1 cellular context compared by ENCODE assay signal in the genomic region with DNA sequence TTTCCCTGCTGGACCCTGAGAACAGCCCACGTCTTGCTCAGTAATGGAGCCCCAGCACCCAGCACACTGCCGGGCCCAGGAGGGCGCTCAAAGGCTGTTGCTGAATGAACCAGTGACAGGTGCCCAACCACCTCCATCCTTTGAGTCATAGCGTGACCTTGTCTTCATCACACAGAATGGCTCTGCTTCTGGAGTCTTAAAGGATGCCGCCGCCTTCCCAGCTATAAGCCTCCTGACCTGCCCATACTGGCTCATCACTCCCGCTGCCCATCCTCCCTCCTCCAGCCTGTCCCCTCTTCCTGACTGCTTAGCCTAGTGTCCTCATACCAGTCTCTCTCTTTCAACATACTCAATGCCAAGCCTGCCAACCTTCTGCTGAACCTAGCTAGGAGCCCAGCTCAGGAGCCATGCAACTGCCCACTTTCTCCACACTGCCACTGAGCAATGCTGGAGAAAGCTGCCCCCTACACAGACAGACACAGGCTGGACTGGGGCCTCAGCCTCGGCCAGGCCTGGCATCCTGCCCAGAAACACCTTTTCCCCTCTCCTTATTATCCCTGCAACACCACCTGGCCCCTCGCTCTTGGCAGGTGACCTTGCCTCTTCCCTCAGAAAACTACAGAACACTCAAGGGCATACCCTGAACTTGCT.
TF ChIP-seq lines count a peak whose summit lies in the region.

No MANE protein-coding gene starts in this region.

TF ChIP-seq in GM23338, 12 proteins besides CTCF, POLR2A, EP300 and RAD21:
- TF ChIP-seq ZNF331 (CRISPR knock-in tag; IDR thresholded peaks at IDR 0.05; ENCODE audit: low read depth) (no peak), EZH2phosphoT487 (IDR thresholded peaks at IDR 0.05; ENCODE audit: unreplicated experiment) (no peak), CREB1 (CRISPR knock-in tag; IDR thresholded peaks at IDR 0.05; ENCODE audit: low read depth) (no peak), STAT1 (IDR thresholded peaks at IDR 0.05; ENCODE audit: unreplicated experiment) (no peak), JUNB (IDR thresholded peaks at IDR 0.05; ENCODE audit: unreplicated experiment) (no peak), NANOG (IDR thresholded peaks at IDR 0.05; ENCODE audit: borderline replicate concordance) (no peak), POLR2AphosphoS5 (IDR thresholded peaks at IDR 0.05; ENCODE audit: low read depth) (no peak), ZNF114 (CRISPR knock-in tag; IDR thresholded peaks at IDR 0.05) (no peak), EZH2 (IDR thresholded peaks at IDR 0.05; ENCODE audit: low read depth, unreplicated experiment) (no peak)
- TF ChIP-seq, protein P1, sequence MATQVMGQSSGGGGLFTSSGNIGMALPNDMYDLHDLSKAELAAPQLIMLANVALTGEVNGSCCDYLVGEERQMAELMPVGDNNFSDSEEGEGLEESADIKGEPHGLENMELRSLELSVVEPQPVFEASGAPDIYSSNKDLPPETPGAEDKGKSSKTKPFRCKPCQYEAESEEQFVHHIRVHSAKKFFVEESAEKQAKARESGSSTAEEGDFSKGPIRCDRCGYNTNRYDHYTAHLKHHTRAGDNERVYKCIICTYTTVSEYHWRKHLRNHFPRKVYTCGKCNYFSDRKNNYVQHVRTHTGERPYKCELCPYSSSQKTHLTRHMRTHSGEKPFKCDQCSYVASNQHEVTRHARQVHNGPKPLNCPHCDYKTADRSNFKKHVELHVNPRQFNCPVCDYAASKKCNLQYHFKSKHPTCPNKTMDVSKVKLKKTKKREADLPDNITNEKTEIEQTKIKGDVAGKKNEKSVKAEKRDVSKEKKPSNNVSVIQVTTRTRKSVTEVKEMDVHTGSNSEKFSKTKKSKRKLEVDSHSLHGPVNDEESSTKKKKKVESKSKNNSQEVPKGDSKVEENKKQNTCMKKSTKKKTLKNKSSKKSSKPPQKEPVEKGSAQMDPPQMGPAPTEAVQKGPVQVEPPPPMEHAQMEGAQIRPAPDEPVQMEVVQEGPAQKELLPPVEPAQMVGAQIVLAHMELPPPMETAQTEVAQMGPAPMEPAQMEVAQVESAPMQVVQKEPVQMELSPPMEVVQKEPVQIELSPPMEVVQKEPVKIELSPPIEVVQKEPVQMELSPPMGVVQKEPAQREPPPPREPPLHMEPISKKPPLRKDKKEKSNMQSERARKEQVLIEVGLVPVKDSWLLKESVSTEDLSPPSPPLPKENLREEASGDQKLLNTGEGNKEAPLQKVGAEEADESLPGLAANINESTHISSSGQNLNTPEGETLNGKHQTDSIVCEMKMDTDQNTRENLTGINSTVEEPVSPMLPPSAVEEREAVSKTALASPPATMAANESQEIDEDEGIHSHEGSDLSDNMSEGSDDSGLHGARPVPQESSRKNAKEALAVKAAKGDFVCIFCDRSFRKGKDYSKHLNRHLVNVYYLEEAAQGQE (IDR thresholded peaks at IDR 0.05; ENCODE audit: unreplicated experiment) = no peak
- TF ChIP-seq, protein P2, sequence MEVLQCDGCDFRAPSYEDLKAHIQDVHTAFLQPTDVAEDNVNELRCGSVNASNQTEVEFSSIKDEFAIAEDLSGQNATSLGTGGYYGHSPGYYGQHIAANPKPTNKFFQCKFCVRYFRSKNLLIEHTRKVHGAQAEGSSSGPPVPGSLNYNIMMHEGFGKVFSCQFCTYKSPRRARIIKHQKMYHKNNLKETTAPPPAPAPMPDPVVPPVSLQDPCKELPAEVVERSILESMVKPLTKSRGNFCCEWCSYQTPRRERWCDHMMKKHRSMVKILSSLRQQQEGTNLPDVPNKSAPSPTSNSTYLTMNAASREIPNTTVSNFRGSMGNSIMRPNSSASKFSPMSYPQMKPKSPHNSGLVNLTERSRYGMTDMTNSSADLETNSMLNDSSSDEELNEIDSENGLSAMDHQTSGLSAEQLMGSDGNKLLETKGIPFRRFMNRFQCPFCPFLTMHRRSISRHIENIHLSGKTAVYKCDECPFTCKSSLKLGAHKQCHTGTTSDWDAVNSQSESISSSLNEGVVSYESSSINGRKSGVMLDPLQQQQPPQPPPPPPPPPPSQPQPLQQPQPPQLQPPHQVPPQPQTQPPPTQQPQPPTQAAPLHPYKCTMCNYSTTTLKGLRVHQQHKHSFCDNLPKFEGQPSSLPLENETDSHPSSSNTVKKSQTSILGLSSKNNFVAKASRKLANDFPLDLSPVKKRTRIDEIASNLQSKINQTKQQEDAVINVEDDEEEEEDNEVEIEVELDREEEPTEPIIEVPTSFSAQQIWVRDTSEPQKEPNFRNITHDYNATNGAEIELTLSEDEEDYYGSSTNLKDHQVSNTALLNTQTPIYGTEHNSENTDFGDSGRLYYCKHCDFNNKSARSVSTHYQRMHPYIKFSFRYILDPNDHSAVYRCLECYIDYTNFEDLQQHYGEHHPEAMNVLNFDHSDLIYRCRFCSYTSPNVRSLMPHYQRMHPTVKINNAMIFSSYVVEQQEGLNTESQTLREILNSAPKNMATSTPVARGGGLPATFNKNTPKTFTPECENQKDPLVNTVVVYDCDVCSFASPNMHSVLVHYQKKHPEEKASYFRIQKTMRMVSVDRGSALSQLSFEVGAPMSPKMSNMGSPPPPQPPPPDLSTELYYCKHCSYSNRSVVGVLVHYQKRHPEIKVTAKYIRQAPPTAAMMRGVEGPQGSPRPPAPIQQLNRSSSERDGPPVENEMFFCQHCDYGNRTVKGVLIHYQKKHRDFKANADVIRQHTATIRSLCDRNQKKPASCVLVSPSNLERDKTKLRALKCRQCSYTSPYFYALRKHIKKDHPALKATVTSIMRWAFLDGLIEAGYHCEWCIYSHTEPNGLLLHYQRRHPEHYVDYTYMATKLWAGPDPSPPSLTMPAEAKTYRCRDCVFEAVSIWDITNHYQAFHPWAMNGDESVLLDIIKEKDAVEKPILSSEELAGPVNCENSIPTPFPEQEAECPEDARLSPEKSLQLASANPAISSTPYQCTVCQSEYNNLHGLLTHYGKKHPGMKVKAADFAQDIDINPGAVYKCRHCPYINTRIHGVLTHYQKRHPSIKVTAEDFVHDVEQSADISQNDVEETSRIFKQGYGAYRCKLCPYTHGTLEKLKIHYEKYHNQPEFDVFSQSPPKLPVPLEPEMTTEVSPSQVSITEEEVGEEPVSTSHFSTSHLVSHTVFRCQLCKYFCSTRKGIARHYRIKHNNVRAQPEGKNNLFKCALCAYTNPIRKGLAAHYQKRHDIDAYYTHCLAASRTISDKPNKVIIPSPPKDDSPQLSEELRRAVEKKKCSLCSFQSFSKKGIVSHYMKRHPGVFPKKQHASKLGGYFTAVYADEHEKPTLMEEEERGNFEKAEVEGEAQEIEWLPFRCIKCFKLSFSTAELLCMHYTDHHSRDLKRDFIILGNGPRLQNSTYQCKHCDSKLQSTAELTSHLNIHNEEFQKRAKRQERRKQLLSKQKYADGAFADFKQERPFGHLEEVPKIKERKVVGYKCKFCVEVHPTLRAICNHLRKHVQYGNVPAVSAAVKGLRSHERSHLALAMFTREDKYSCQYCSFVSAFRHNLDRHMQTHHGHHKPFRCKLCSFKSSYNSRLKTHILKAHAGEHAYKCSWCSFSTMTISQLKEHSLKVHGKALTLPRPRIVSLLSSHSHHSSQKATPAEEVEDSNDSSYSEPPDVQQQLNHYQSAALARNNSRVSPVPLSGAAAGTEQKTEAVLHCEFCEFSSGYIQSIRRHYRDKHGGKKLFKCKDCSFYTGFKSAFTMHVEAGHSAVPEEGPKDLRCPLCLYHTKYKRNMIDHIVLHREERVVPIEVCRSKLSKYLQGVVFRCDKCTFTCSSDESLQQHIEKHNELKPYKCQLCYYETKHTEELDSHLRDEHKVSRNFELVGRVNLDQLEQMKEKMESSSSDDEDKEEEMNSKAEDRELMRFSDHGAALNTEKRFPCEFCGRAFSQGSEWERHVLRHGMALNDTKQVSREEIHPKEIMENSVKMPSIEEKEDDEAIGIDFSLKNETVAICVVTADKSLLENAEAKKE (CRISPR knock-in tag; IDR thresholded peaks at IDR 0.05) = no peak
- TF ChIP-seq, protein P3, sequence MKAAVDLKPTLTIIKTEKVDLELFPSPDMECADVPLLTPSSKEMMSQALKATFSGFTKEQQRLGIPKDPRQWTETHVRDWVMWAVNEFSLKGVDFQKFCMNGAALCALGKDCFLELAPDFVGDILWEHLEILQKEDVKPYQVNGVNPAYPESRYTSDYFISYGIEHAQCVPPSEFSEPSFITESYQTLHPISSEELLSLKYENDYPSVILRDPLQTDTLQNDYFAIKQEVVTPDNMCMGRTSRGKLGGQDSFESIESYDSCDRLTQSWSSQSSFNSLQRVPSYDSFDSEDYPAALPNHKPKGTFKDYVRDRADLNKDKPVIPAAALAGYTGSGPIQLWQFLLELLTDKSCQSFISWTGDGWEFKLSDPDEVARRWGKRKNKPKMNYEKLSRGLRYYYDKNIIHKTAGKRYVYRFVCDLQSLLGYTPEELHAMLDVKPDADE (IDR thresholded peaks at IDR 0.05) = no peak
